In the genomic region with DNA sequence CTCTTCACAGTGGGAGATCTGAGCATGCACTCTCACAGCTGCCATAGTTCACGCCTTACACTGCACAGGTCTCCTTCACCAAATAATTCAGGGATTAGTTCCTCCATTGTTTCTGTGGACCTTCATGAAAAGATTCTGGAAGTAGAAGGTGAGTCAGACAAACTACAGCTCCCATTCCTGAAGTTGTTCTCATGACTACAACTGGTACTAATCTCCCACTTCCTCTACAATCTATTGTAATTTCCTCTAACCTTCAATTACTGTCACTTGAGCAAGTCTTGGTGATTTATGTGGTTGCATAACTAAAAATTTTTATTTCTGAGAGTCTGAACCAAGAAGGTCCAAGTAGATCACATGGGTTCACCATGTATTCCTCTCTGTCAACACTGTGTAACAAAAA, we compare ENCODE assay signal across 1 cellular context.
TF ChIP-seq lines count a peak whose summit lies in the region.

No MANE protein-coding gene starts in this region.

TF ChIP-seq in IMR-90, 13 proteins besides CTCF, POLR2A, EP300 and RAD21 (continued from another document):
- TF ChIP-seq ELK1 (IDR thresholded peaks at IDR 0.05; ENCODE audit: borderline replicate concordance, low read depth, low read length) = no peak
